ENCODE assay signal across 8 cellular contexts in genomic region chr16:47143677-47144558, GRCh38. TPM values are rescaled to one million over a fixed set of nuclear protein-coding genes. Genes with fewer than 3 reads are reported as not detected.
A peak's percentile ranks its signal among the peaks of the same experiment; 100 is the strongest.
DNase-seq lines count a peak whose midpoint lies in the region; ATAC-seq and TF ChIP-seq lines count a peak whose summit lies in the region.

A gene with protein sequence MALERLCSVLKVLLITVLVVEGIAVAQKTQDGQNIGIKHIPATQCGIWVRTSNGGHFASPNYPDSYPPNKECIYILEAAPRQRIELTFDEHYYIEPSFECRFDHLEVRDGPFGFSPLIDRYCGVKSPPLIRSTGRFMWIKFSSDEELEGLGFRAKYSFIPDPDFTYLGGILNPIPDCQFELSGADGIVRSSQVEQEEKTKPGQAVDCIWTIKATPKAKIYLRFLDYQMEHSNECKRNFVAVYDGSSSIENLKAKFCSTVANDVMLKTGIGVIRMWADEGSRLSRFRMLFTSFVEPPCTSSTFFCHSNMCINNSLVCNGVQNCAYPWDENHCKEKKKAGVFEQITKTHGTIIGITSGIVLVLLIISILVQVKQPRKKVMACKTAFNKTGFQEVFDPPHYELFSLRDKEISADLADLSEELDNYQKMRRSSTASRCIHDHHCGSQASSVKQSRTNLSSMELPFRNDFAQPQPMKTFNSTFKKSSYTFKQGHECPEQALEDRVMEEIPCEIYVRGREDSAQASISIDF (minus strand): TSS chr16:47143945. CDS start chr16:47143612, 333 bp downstream.

- TF ChIP-seq POLR2A in GM19099 (IDR thresholded peaks at IDR 0.05; ENCODE audit: extremely low read depth, insufficient read length, low read depth) = peak; percentile 82

- peaks cover 0 to 27% (median 5%) of the 10 kb centered on the region in 3 donors for H3K27me3 Mint-ChIP-seq in naive B cell
- peaks cover 45% of the 10 kb centered on the region for H3K27me3 Mint-ChIP-seq in stimulated activated naive CD8-positive, alpha-beta T cell treated with anti-CD3 and anti-CD28 coated beads, Interleukin-15, amount 100 ng/mL, for 72 hours

- H3K36me3 ChIP-seq in NT2/D1 (ENCODE audit: insufficient read depth, insufficient read length, low read length) = peaks cover 2% of the 10 kb centered on the region

- H3K4me1 Mint-ChIP-seq in naive B cell = peaks cover 12 to 19% (median 15%) of the 10 kb centered on the region in 3 donors
- H3K4me1 Mint-ChIP-seq in stimulated activated naive CD8-positive, alpha-beta T cell treated with anti-CD3 and anti-CD28 coated beads, Interleukin-15, amount 100 ng/mL, for 72 hours = peaks cover 19% of the 10 kb centered on the region

- peak within 1 kb of the TSS in 4 of 6 donors; percentile 11 to 75 (median 68) for H3K27ac Mint-ChIP-seq in naive B cell
- peak within 1 kb of the TSS in 1 of 2 donors; percentile 59 for H3K27ac Mint-ChIP-seq in stimulated activated naive CD8-positive, alpha-beta T cell treated with anti-CD3 and anti-CD28 coated beads, Interleukin-15, amount 100 ng/mL, for 72 hours

- peak within 1 kb of the TSS; percentile 86 for H3K9ac ChIP-seq in NT2/D1 (ENCODE audit: insufficient read length, low read depth)

- H3K4me3 Mint-ChIP-seq in naive B cell = peak within 1 kb of the TSS; percentile 81 to 94 (median 89)
- H3K4me3 Mint-ChIP-seq in stimulated activated naive CD8-positive, alpha-beta T cell treated with anti-CD3 and anti-CD28 coated beads, Interleukin-15, amount 100 ng/mL, for 72 hours = peak within 1 kb of the TSS; percentile 89 to 91

- TF ChIP-seq CTCF in C4-2B (conservative IDR thresholded peaks at IDR 0.05) = peak; percentile 68

- ATAC-seq in HG03280 (IDR thresholded peaks at IDR 0.05; ENCODE audit: unreplicated experiment) (peak; percentile 53), esophagus mucosa (peak; percentile 74), naive B cell (ENCODE audit: low read depth in 2 of 2) (peak; percentile 68 to 70)
- peak; percentile 76 for ATAC-seq in stimulated activated naive CD8-positive, alpha-beta T cell treated with anti-CD3 and anti-CD28 coated beads, Interleukin-15, amount 100 ng/mL, for 72 hours

- no peaks in the 10 kb centered on the region for H3K36me3 Mint-ChIP-seq in naive B cell

- no peaks in the 10 kb centered on the region for H3K4me1 ChIP-seq in NT2/D1 (ENCODE audit: insufficient read depth, insufficient read length)

- peaks cover 23% of the 10 kb centered on the region for H3K27me3 ChIP-seq in NT2/D1 (ENCODE audit: insufficient read depth, insufficient read length)

- no peaks in the 10 kb centered on the region for H3K9me3 Mint-ChIP-seq in naive B cell
- H3K9me3 Mint-ChIP-seq in stimulated activated naive CD8-positive, alpha-beta T cell treated with anti-CD3 and anti-CD28 coated beads, Interleukin-15, amount 100 ng/mL, for 72 hours = no peaks in the 10 kb centered on the region

- peak within 1 kb of the TSS; percentile 72 for H3K4me3 ChIP-seq in NT2/D1 (ENCODE audit: insufficient read length, low read depth)

- DNase-seq in NT2/D1 (ENCODE audit: low read depth, low spot score) = peak; percentile 72
- peak; percentile 57 for DNase-seq in activated T-cell treated with anti-CD3 and anti-CD28 coated beads for 24 hours (ENCODE audit: low read depth)
- DNase-seq in naive B cell = peak; percentile 65
- DNase-seq in stimulated activated naive CD8-positive, alpha-beta T cell treated with anti-CD3 and anti-CD28 coated beads, Interleukin-15, amount 100 ng/mL, for 72 hours = peak; percentile 58 to 69

- H3K27ac ChIP-seq in C4-2B = peak within 1 kb of the TSS; percentile 90

- H3K9me3 ChIP-seq in NT2/D1 (ENCODE audit: insufficient read depth, low read length) = peaks cover 27% of the 10 kb centered on the region

RNA-seq across cellular contexts. Expression of the gene that starts here (rescaled TPM):
- total RNA-seq in esophagus mucosa = 12.0 TPM
- 1 to 10 TPM in 3 of 6 donors, under 1 TPM in 3; 0.37 to 3.6 (median 0.97) TPM for polyA plus RNA-seq in naive B cell (ENCODE audit: low read depth in 6 of 6)

Comparison
In these comparisons a context has a peak if more than half of its experiments do, and no peak if none do; other contexts are left out.
1. Peak in every context shown above with its lines: DNase-seq, ATAC-seq, H3K4me3 ChIP-seq and H3K27ac ChIP-seq.